ENCODE assay signal across 12 cellular contexts in the genomic region with DNA sequence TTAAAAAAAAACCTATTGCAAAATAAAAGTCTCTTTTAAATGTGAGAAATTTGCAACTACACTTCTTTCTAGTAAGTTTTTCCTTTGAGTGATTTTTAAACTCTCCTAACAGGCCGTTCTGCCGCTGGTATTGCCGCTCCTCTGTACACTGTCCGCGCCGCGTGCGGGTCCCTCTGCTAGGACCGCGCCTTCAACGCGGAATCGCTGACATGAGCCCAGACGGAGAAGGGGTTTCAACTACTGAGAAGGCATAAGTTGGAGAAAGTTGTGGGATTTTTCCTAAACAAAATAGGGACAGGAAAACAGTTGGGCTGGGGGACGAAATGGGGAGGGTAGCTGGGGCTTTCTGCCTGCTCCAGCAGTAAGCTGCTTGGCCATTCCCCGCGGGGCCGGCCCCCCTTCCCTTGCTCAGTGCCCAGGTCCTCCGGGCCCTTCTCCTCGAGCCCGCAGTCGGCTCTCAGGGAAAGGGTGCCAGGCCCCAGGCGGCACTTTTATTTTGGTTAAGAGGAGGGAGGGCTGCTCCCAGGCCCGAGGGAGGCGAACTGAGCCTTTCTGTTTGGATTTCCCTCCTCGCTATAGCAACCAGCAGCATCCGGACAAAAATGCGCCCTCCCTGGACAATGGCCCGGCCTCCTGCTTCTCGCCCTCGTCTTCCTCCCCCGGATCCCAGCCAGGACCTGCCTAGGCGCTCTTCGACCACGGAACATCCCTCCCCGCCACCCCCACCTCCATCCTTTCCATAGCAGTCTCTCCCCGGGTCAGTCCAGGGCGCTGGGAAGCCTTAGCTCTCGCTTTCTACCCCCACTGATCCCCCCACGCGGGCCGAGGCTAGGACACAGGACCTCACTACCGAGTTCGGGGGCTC. TPM values are rescaled to one million over a fixed set of nuclear protein-coding genes. Genes with fewer than 3 reads are reported as not detected.
A peak's percentile ranks its signal among the peaks of the same experiment; 100 is the strongest.
DNase-seq lines count a peak whose midpoint lies in the region; ATAC-seq and TF ChIP-seq lines count a peak whose summit lies in the region.
"Had no signal": no experiment of that assay in that cellular context is flagged by ENCODE, and none has a peak within 500 bp of the region (broad histone marks: within the 10 kb centered on the region; RNA-seq: fewer than 3 reads in every experiment).

No MANE protein-coding gene starts in this region.

- H3K9me2 ChIP-seq in SK-N-SH: no peaks in the 10 kb centered on the region

- H3K4me2 ChIP-seq in SK-N-SH: peak overlapping the region; percentile 56; the same call in 1 of the 2 replicates

- no peak for ATAC-seq in activated T-cell treated with anti-CD3 and anti-CD28 coated beads, Interleukin-2, amount 50 U/mL, for 4 hours
- ATAC-seq: lower lobe of right lung had no signal

- H3F3A ChIP-seq in SK-N-SH (replicated peaks; ENCODE audit: insufficient read depth): peaks cover 13% of the 10 kb centered on the region

- no peaks in the 10 kb centered on the region for H3K36me3 Mint-ChIP-seq in activated T-cell treated with anti-CD3 and anti-CD28 coated beads, Interleukin-2, amount 50 U/mL, for 4 hours (ENCODE audit: insufficient read depth)

- H3K27me3 ChIP-seq in SK-N-SH (ENCODE audit: insufficient read depth) (no peaks in the 10 kb centered on the region), iPS DF 6.9 (ENCODE audit: control insufficient read depth, insufficient read depth, low read length) (peaks cover 61% of the 10 kb centered on the region)

- H3K79me2 ChIP-seq in SK-N-SH (ENCODE audit: insufficient read depth): no peaks in the 10 kb centered on the region

- no peaks in the 10 kb centered on the region for H3K9me3 ChIP-seq in SK-N-SH
- H3K9me3 ChIP-seq in iPS DF 6.9 (ENCODE audit: control insufficient read depth, insufficient read depth, low read length): no peaks in the 10 kb centered on the region
- H3K9me3 ChIP-seq: lower lobe of right lung had no signal

- peaks cover 84% of the 10 kb centered on the region for H3K27me3 Mint-ChIP-seq in activated T-cell treated with anti-CD3 and anti-CD28 coated beads, Interleukin-2, amount 50 U/mL, for 4 hours (ENCODE audit: low read depth)

- TF ChIP-seq EP300 in SK-N-SH (IDR thresholded peaks at IDR 0.05; ENCODE audit: borderline replicate concordance in 1 of 2, low read depth in 1 of 2, low read length in 1 of 2): no peak

- H3K27ac ChIP-seq in SK-N-SH (ENCODE audit: low read depth in 2 of 2, low read length in 1 of 2) (no peak overlapping the region), iPS DF 6.9 (ENCODE audit: low read length) (no peak overlapping the region)
- H3K27ac ChIP-seq: lower lobe of right lung had no signal

- CTCF ChIA-PET in SK-N-SH (lab: Yijun Ruan, JAX): interaction anchor here (2.5 kb wide), 1 partner anchor 18 kb away, joined by 9 read pairs; no protein-coding TSS in a partner anchor

- TF ChIP-seq CTCF in SK-N-SH (IDR thresholded peaks at IDR 0.05): no peak

- H3K4me1 Mint-ChIP-seq in activated T-cell treated with anti-CD3 and anti-CD28 coated beads, Interleukin-2, amount 50 U/mL, for 4 hours (ENCODE audit: low read depth): peaks cover 34% of the 10 kb centered on the region

- H3K9ac ChIP-seq in SK-N-SH: peak overlapping the region; percentile 25; the same call in 1 of the 2 replicates

- no peaks in the 10 kb centered on the region for H4K20me1 ChIP-seq in SK-N-SH (ENCODE audit: insufficient read depth)

- H3K36me3 ChIP-seq in SK-N-SH (replicated peaks in 1 of 2; ENCODE audit: control insufficient read depth in 1 of 2, insufficient read depth in 2 of 2, low read length in 1 of 2) (no peaks in the 10 kb centered on the region), iPS DF 6.9 (ENCODE audit: control insufficient read depth, insufficient read depth, low read length) (no peaks in the 10 kb centered on the region)
- H3K36me3 ChIP-seq: lower lobe of right lung had no signal

- H3K4me3 Mint-ChIP-seq in activated T-cell treated with anti-CD3 and anti-CD28 coated beads, Interleukin-2, amount 50 U/mL, for 4 hours: no peak overlapping the region

- no peak for TF ChIP-seq RAD21 in SK-N-SH (IDR thresholded peaks at IDR 0.05; ENCODE audit: low read length)

- DNase-seq in NCI-H2107 treated with DMSO at 0.1 percent for 48 hours (lab: John Stamatoyannopoulos, UW; ENCODE audit: unreplicated experiment) (peak; percentile 48), NCI-H2107 (lab: John Stamatoyannopoulos, UW) (no peak), SK-N-SH (peak; percentile 63), iPS DF 6.9 (ENCODE audit: low read depth, low spot score) (no peak), putamen (ENCODE audit: low spot score) (peak; percentile 83), NCI-H1417 treated with DMSO at 0.1 percent for 48 hours (lab: John Stamatoyannopoulos, UW) (no peak), SKM-1 treated with dmso at 0.1 percent for 144 hours (lab: John Stamatoyannopoulos, UW; ENCODE audit: unreplicated experiment) (no peak)
- no peak for DNase-seq in activated T-cell treated with anti-CD3 and anti-CD28 coated beads, Interleukin-2, amount 50 U/mL, for 4 hours
- DNase-seq: DMS79 treated with DMSO at 0.1 percent for 48 hours, lower lobe of right lung had no signal

- POLR2A ChIA-PET in SK-N-SH (lab: Yijun Ruan, JAX): no interaction called here

- H2AFZ ChIP-seq in SK-N-SH (ENCODE audit: low read depth): peak overlapping the region; percentile 71; the same call in 1 of the 2 replicates

- H3K4me1 ChIP-seq in SK-N-SH (ENCODE audit: control insufficient read depth in 1 of 2, insufficient read depth in 2 of 2, low read depth in 1 of 2, low read length in 1 of 2) (peaks cover 0 to 35% of the 10 kb centered on the region in 2 experiments; a peak in 2 of 4 replicates), iPS DF 6.9 (ENCODE audit: control insufficient read depth, insufficient read depth, low read length) (peaks cover 9% of the 10 kb centered on the region)

- H3K9me3 Mint-ChIP-seq in activated T-cell treated with anti-CD3 and anti-CD28 coated beads, Interleukin-2, amount 50 U/mL, for 4 hours: no peaks in the 10 kb centered on the region

- 40% methylated on average over 28 of the region's 44 CpGs for WGBS in SK-N-SH (ENCODE audit: low lambda C conversion rate)
- WGBS in iPS DF 6.9 (ENCODE audit: insufficient coverage, insufficient read length): no CpG with 5 or more reads among the region's 44 CpGs

- H3K4me3 ChIP-seq in SK-N-SH (ENCODE audit: low read depth in 2 of 2, low read length in 1 of 2) (peak overlapping the region in 1 of 2 experiments; percentile 38; a peak in 2 of 4 replicates), iPS DF 6.9 (ENCODE audit: low read length) (peak overlapping the region; percentile 15; the same call in 1 of the 2 replicates)
- H3K4me3 ChIP-seq: lower lobe of right lung had no signal

TF ChIP-seq in SK-N-SH, 30 proteins besides CTCF, POLR2A, EP300 and RAD21 (continues in another document):
- TF ChIP-seq FOXJ3 (CRISPR knock-in tag; IDR thresholded peaks at IDR 0.05): no peak
- TF ChIP-seq, protein P1, sequence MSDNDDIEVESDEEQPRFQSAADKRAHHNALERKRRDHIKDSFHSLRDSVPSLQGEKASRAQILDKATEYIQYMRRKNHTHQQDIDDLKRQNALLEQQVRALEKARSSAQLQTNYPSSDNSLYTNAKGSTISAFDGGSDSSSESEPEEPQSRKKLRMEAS (IDR thresholded peaks at IDR 0.05; ENCODE audit: low read depth): no peak
- TF ChIP-seq FOSL2 (IDR thresholded peaks at IDR 0.05; ENCODE audit: borderline replicate concordance, low read depth): no peak
- TF ChIP-seq, protein P2, sequence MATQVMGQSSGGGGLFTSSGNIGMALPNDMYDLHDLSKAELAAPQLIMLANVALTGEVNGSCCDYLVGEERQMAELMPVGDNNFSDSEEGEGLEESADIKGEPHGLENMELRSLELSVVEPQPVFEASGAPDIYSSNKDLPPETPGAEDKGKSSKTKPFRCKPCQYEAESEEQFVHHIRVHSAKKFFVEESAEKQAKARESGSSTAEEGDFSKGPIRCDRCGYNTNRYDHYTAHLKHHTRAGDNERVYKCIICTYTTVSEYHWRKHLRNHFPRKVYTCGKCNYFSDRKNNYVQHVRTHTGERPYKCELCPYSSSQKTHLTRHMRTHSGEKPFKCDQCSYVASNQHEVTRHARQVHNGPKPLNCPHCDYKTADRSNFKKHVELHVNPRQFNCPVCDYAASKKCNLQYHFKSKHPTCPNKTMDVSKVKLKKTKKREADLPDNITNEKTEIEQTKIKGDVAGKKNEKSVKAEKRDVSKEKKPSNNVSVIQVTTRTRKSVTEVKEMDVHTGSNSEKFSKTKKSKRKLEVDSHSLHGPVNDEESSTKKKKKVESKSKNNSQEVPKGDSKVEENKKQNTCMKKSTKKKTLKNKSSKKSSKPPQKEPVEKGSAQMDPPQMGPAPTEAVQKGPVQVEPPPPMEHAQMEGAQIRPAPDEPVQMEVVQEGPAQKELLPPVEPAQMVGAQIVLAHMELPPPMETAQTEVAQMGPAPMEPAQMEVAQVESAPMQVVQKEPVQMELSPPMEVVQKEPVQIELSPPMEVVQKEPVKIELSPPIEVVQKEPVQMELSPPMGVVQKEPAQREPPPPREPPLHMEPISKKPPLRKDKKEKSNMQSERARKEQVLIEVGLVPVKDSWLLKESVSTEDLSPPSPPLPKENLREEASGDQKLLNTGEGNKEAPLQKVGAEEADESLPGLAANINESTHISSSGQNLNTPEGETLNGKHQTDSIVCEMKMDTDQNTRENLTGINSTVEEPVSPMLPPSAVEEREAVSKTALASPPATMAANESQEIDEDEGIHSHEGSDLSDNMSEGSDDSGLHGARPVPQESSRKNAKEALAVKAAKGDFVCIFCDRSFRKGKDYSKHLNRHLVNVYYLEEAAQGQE (IDR thresholded peaks at IDR 0.05; ENCODE audit: low read depth, low read length): no peak
- TF ChIP-seq IRF3 (IDR thresholded peaks at IDR 0.05; ENCODE audit: low read depth, low read length): no peak
- no peak for TF ChIP-seq GATA2 (CRISPR knock-in tag; IDR thresholded peaks at IDR 0.05)

RNA-seq across cellular contexts. Expression of gene POU3F2, which starts 6.8 kb away (rescaled TPM):
- 0.93 and 1.0 TPM in 2 replicates for polyA plus RNA-seq in SK-N-SH (2012; rRNA removed)
- polyA plus RNA-seq in SK-N-SH (2012; cell fraction: cytosol; rRNA removed): 0.92 and 1.1 TPM in 2 replicates
- polyA plus RNA-seq in SK-N-SH (2012; cell fraction: nucleus; rRNA removed): 0.89 and 1.0 TPM in 2 replicates
- total RNA-seq in activated T-cell treated with anti-CD3 and anti-CD28 coated beads, Interleukin-2, amount 50 U/mL, for 4 hours: not detected
- total RNA-seq: lower lobe of right lung, renal cortical epithelial cell, ureter had no signal

Comparison
In these comparisons a context has a peak if more than half of its experiments do, and no peak if none do; other contexts are left out.
1. DNase-seq: peak in NCI-H2107 treated with DMSO at 0.1 percent for 48 hours (single experiment), SK-N-SH (single experiment) and putamen (single experiment); none in NCI-H2107 (single experiment), iPS DF 6.9 (single experiment), NCI-H1417 treated with DMSO at 0.1 percent for 48 hours (single experiment), SKM-1 treated with dmso at 0.1 percent for 144 hours (single experiment) and activated T-cell treated with anti-CD3 and anti-CD28 coated beads, Interleukin-2, amount 50 U/mL, for 4 hours (single experiment).